ENCODE assay signal across 21 cellular contexts in genomic region chr13:112999414-113000177, GRCh38. TPM values are rescaled to one million over a fixed set of nuclear protein-coding genes. Genes with fewer than 3 reads are reported as not detected.
DNase-seq lines count a peak whose midpoint lies in the region; ATAC-seq and TF ChIP-seq lines count a peak whose summit lies in the region.
"Had no signal": no experiment of that assay in that cellular context is flagged by ENCODE, and none has a peak within 500 bp of the region (broad histone marks: within the 10 kb centered on the region; RNA-seq: fewer than 3 reads in every experiment).

No MANE protein-coding gene starts in this region.

- H2AK5ac ChIP-seq in H9 (ENCODE audit: insufficient read length, low read length), result no peak overlapping the region

- no peak overlapping the region for H2BK5ac ChIP-seq in H9 (ENCODE audit: insufficient read length, low read length)

- no peak overlapping the region for H2BK15ac ChIP-seq in H9 (ENCODE audit: low read depth, low read length)

- H2BK12ac ChIP-seq in H9 (ENCODE audit: insufficient read length, low read depth, low read length), result no peak overlapping the region

- peaks cover 0 to 14% of the 10 kb centered on the region in 2 experiments; a peak in 1 of 4 replicates for H3K4me1 Mint-ChIP-seq in H9
- H3K4me1 Mint-ChIP-seq in nephron progenitor cell, result peaks cover 63% of the 10 kb centered on the region

- no peak overlapping the region for H4K5ac ChIP-seq in H9 (ENCODE audit: insufficient read length, low read depth, low read length)

- H3K9me3 Mint-ChIP-seq in H9 (no peaks in the 10 kb centered on the region), nephron progenitor cell (no peaks in the 10 kb centered on the region)
- H3K9me3 Mint-ChIP-seq: CD8-positive, alpha-beta T cell had no signal

- no peak overlapping the region for H4K91ac ChIP-seq in H9 (ENCODE audit: insufficient read length, low read depth, low read length)

- H3K36me3 Mint-ChIP-seq in H9 (ENCODE audit: insufficient read depth in 1 of 3, low read depth in 3 of 3) (peaks cover 0 to 5% (median 0%) of the 10 kb centered on the region in 3 experiments; a peak in 3 of 7 replicates), nephron progenitor cell (ENCODE audit: low read depth) (peaks cover 6% of the 10 kb centered on the region)

- no CpG with 5 or more reads among the region's 32 CpGs for WGBS in H9 (ENCODE audit: extremely low coverage, insufficient read length, low lambda C conversion rate)

- H3K4me3 ChIP-seq in BLaER1, result no peak overlapping the region
- H3K4me3 ChIP-seq in colonic mucosa, result no peak overlapping the region
- no peak overlapping the region for H3K4me3 ChIP-seq in right atrium auricular region
- no peak overlapping the region for H3K4me3 ChIP-seq in coronary artery
- no peak overlapping the region for H3K4me3 ChIP-seq in foreskin fibroblast (ENCODE audit: low read depth in 1 of 2, low read length in 2 of 2)
- H3K4me3 ChIP-seq: A549, GM12878 had no signal

- peak overlapping the region; percentile 91 for H3K4me2 ChIP-seq in BLaER1
- no peak overlapping the region for H3K4me2 ChIP-seq in H9 (ENCODE audit: insufficient read depth, insufficient read length, low read length)
- H3K4me2 ChIP-seq: A549 had no signal

- H3K4me3 Mint-ChIP-seq in H9, result no peak overlapping the region; a peak in 1 of 5 replicates
- peak overlapping the region; percentile 32 for H3K4me3 Mint-ChIP-seq in nephron progenitor cell
- H3K4me3 Mint-ChIP-seq: CD8-positive, alpha-beta T cell had no signal

- no peaks in the 10 kb centered on the region for H3K79me1 ChIP-seq in H9 (ENCODE audit: insufficient read depth, low read depth, low read length, poor library complexity, severe bottlenecking)

- H3K56ac ChIP-seq in H9 (ENCODE audit: insufficient read length, low read depth, low read length), result no peak overlapping the region

- H3K27me3 Mint-ChIP-seq in H9 (ENCODE audit: low read depth), result no peaks in the 10 kb centered on the region; the same call in none of the 2 replicates
- H3K27me3 Mint-ChIP-seq in nephron progenitor cell (ENCODE audit: low read depth, poor library complexity), result peaks cover 4% of the 10 kb centered on the region

- ATAC-seq in HG03469 (IDR thresholded peaks at IDR 0.05; ENCODE audit: unreplicated experiment), result no peak
- ATAC-seq: A549; CD8-positive, alpha-beta T cell; GM12878; HepG2 had no signal

- peaks cover 35% of the 10 kb centered on the region for H4K20me1 ChIP-seq in BLaER1
- no peaks in the 10 kb centered on the region for H4K20me1 ChIP-seq in H9 (ENCODE audit: control insufficient read depth, insufficient read depth, insufficient read length)

- no peak overlapping the region; the same call in 1 of the 2 replicates for H3K4ac ChIP-seq in H9 (ENCODE audit: low read depth, low read length)

- no peak overlapping the region for H3K18ac ChIP-seq in H9 (ENCODE audit: insufficient read length, low read depth, low read length)

- TF ChIP-seq CTCF in H9 (conservative IDR thresholded peaks at IDR 0.05) (no peak), colonic mucosa (IDR thresholded peaks at IDR 0.05) (no peak), nephron progenitor cell (IDR thresholded peaks at IDR 0.05) (no peak), right atrium auricular region (IDR thresholded peaks at IDR 0.05) (no peak), coronary artery (IDR thresholded peaks at IDR 0.05) (no peak), foreskin fibroblast (IDR thresholded peaks at IDR 0.05; ENCODE audit: low read depth, low read length) (no peak)

- no peak overlapping the region for H4K8ac ChIP-seq in H9 (replicated peaks; ENCODE audit: insufficient read length, low read depth, low read length)

- no peak overlapping the region for H3T11ph ChIP-seq in H9 (ENCODE audit: low read length)

- peak overlapping the region; percentile 21; the same call in 1 of the 2 replicates for H3K14ac ChIP-seq in H9 (ENCODE audit: insufficient read depth, low read length)

- H3K9me3 ChIP-seq in BLaER1 (no peaks in the 10 kb centered on the region), H9 (ENCODE audit: control insufficient read depth, low read depth, low read length) (no peaks in the 10 kb centered on the region), colonic mucosa (no peaks in the 10 kb centered on the region), right atrium auricular region (no peaks in the 10 kb centered on the region)
- H3K9me3 ChIP-seq: A549 had no signal

- H3K27ac ChIP-seq in BLaER1 (no peak overlapping the region), H9 (ENCODE audit: insufficient read length, low read depth, low read length) (no peak overlapping the region), colonic mucosa (no peak overlapping the region), right atrium auricular region (no peak overlapping the region), coronary artery (no peak overlapping the region)
- H3K27ac ChIP-seq: A549 had no signal

- no peak overlapping the region for H2BK120ac ChIP-seq in H9 (ENCODE audit: low read depth, low read length, poor library complexity, severe bottlenecking)

- DNase-seq in H9 (no peak), colonic mucosa (no peak), nephron progenitor cell (no peak), right atrium auricular region (ENCODE audit: low spot score) (no peak), coronary artery (ENCODE audit: low spot score) (no peak), foreskin fibroblast (no peak)
- DNase-seq: CD8-positive, alpha-beta T cell; DMS53; EL; GOT3; KBM-7; NCI-H1105 treated with DMSO at 0.1 percent for 48 hours; NCI-H2171; NCI-H82; OCI-M1; SHP77 had no signal

- H2BK20ac ChIP-seq in H9 (ENCODE audit: low read depth, low read length, poor library complexity, severe bottlenecking), result no peak overlapping the region

- H3K4me1 ChIP-seq in BLaER1, result peaks cover 74% of the 10 kb centered on the region
- H3K4me1 ChIP-seq in H9 (ENCODE audit: insufficient read depth, low read length), result no peaks in the 10 kb centered on the region
- H3K4me1 ChIP-seq in colonic mucosa, result peaks cover 33% of the 10 kb centered on the region
- H3K4me1 ChIP-seq in right atrium auricular region, result peaks cover 0 to 37% of the 10 kb centered on the region in 2 donors
- H3K4me1 ChIP-seq: A549 had no signal

- H3K27me3 ChIP-seq in BLaER1 (peaks cover 78% of the 10 kb centered on the region), H9 (ENCODE audit: insufficient read depth, low read length) (no peaks in the 10 kb centered on the region), colonic mucosa (no peaks in the 10 kb centered on the region), right atrium auricular region (no peaks in the 10 kb centered on the region)

- H3K27ac Mint-ChIP-seq in H9, result peak overlapping the region in 2 of 3 experiments; percentile 85 to 95; a peak in 5 of 7 replicates
- H3K27ac Mint-ChIP-seq in nephron progenitor cell, result peak overlapping the region; percentile 84
- H3K27ac Mint-ChIP-seq: CD8-positive, alpha-beta T cell had no signal

- no peaks in the 10 kb centered on the region for H3K23me2 ChIP-seq in H9 (ENCODE audit: insufficient read length, low read depth, low read length, poor library complexity, severe bottlenecking)

- no peaks in the 10 kb centered on the region for H3K36me3 ChIP-seq in BLaER1
- no peaks in the 10 kb centered on the region for H3K36me3 ChIP-seq in colonic mucosa
- H3K36me3 ChIP-seq in right atrium auricular region, result no peaks in the 10 kb centered on the region

- H2AFZ ChIP-seq in H9 (ENCODE audit: low read length), result no peak overlapping the region

- no peak overlapping the region for H3K9ac ChIP-seq in BLaER1
- no peak overlapping the region for H3K9ac ChIP-seq in H9 (ENCODE audit: extremely low read depth, insufficient read length, low read length)
- H3K9ac ChIP-seq in colonic mucosa (ENCODE audit: low read depth in 2 of 2, low read length in 2 of 2), result peak overlapping the region; percentile 7 to 59

- intact Hi-C loops in colonic mucosa (cut with DNase I), result no loop called here

- no peak overlapping the region for H3K23ac ChIP-seq in H9 (ENCODE audit: insufficient read length, low read depth, low read length)

- H3K79me2 ChIP-seq in H9 (ENCODE audit: insufficient read depth, low read length), result no peaks in the 10 kb centered on the region; the same call in 1 of the 2 replicates

RNA-seq across cellular contexts. Expression of gene MCF2L, which starts 30.6 kb away (rescaled TPM):
- total RNA-seq in H9 (2021) (17.0 and 18.5 TPM in 2 replicates), colonic mucosa (10 to 100 TPM; 45.0 to 88.3 TPM), right atrium auricular region (10 to 100 TPM; 17.1 to 21.6 TPM)

Comparison
In these comparisons a context has a peak if more than half of its experiments do, and no peak if none do; other contexts are left out.
1. H3K9ac ChIP-seq: peak in colonic mucosa (2 of 2); none in BLaER1 (single experiment) and H9 (single experiment).